ENCODE assay signal across 17 cellular contexts in the genomic region with DNA sequence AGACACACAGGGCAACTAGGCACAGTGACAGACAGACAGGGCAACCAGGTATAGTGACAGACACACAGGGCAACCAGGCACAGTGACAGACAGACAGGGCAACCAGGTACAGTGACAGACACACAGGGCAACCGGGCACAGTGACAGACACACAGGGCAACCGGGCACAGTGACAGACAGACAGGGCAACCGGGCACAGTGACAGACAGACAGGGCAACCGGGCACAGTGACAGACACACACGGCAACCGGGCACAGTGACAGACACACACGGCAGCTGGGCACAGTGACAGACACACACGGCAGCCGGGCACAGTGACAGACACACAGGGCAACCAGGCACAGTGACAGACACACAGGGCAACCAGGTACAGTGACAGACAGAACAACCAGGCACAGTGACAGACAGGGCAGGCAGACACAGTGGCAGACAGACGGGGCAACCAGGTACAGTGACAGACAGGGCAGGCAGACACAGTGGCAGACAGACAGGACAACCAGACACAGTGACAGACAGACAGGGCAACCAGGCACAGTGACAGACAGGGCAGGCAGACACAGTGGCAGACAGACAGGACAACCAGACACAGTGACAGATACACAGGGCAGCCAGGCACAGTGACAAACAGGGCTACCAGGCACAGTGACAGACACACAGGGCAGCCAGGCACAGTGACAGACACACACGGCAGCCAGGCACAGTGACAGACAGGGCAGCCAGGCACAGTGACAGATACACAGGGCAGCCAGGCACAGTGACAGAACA.
DNase-seq lines count a peak whose midpoint lies in the region; ATAC-seq and TF ChIP-seq lines count a peak whose summit lies in the region.
"Had no signal": no experiment of that assay in that cellular context is flagged by ENCODE, and none has a peak within 500 bp of the region (broad histone marks: within the 10 kb centered on the region; RNA-seq: fewer than 3 reads in every experiment).

No MANE protein-coding gene starts in this region.

- CTCF ChIA-PET in WTC11 (lab: Charles Lee) = no interaction called here

- 73 to 85% (median 82%) methylated on average over 8 to 11 of the region's 11 CpGs for WGBS in stomach, 5 donors

- peak; percentile 28 for DNase-seq in activated CD8-positive, alpha-beta memory T cell treated with anti-CD3 and anti-CD28 coated beads for 24 hours
- DNase-seq in activated CD8-positive, alpha-beta memory T cell treated with anti-CD3 and anti-CD28 coated beads, Interleukin-2, amount 50 U/mL, for 48 hours = no peak
- DNase-seq in WTC11 (ENCODE audit: low spot score) (no peak), islet precursor cell (peak; percentile 51), stomach (peak; percentile 15), HK-2 (ENCODE audit: unreplicated experiment) (no peak), NCI-H2227 (lab: John Stamatoyannopoulos, UW; ENCODE audit: unreplicated experiment) (no peak)
- DNase-seq: CD4-positive, alpha-beta T cell; H7; Kasumi-1; NCI-H1105 treated with DMSO at 0.1 percent for 48 hours; NCI-H187 had no signal

- peaks cover 26% of the 10 kb centered on the region for H3K9me3 Mint-ChIP-seq in WTC11

- POLR2A ChIA-PET in WTC11 (lab: Charles Lee) = no interaction called here

- H3K36me3 ChIP-seq in stomach = no peaks in the 10 kb centered on the region

- no peak overlapping the region for H3K27ac ChIP-seq in stomach
- H3K27ac ChIP-seq: 22Rv1, RWPE1 had no signal

- no peaks in the 10 kb centered on the region for H3K4me1 ChIP-seq in stomach

- H3K36me3 Mint-ChIP-seq in WTC11 = peaks cover 16% of the 10 kb centered on the region
- H3K36me3 Mint-ChIP-seq: IgD-negative memory B cell had no signal

- ATAC-seq in WTC11 (no peak), HG03571 (IDR thresholded peaks at IDR 0.05; ENCODE audit: unreplicated experiment) (no peak)

- no peak overlapping the region for H3K27ac Mint-ChIP-seq in WTC11
- H3K27ac Mint-ChIP-seq: B cell; CD4-positive, alpha-beta T cell had no signal

- H3K4me1 Mint-ChIP-seq in WTC11 = peaks cover 6% of the 10 kb centered on the region
- H3K4me1 Mint-ChIP-seq: B cell, IgD-negative memory B cell had no signal

- TF ChIP-seq CTCF in WTC11 (IDR thresholded peaks at IDR 0.05) (no peak), stomach (IDR thresholded peaks at IDR 0.05) (no peak)

- H3K4me3 Mint-ChIP-seq in WTC11 = no peak overlapping the region
- H3K4me3 Mint-ChIP-seq: B cell; CD4-positive, alpha-beta T cell; IgD-negative memory B cell had no signal

- H3K27me3 ChIP-seq in stomach = peaks cover 0 to 13% (median 0%) of the 10 kb centered on the region in 3 donors

- no peak for TF ChIP-seq POLR2A in stomach (IDR thresholded peaks at IDR 0.05)

- no peak for TF ChIP-seq EP300 in stomach (IDR thresholded peaks at IDR 0.05)

- H3K27me3 Mint-ChIP-seq in WTC11 (ENCODE audit: low read depth) = peaks cover 3% of the 10 kb centered on the region; the same call in 1 of the 2 replicates

- H3K4me3 ChIP-seq in stomach = no peak overlapping the region

- intact Hi-C loops in stomach (cut with DNase I; ENCODE audit: low total_unique reads) = no loop called here

- peaks cover 0 to 28% (median 21%) of the 10 kb centered on the region in 4 donors for H3K9me3 ChIP-seq in stomach

TF ChIP-seq in WTC11, 78 proteins besides CTCF, POLR2A, EP300 and RAD21:
- TF ChIP-seq TCF7 (CRISPR knock-in tag; IDR thresholded peaks at IDR 0.05; ENCODE audit: low read depth) (peak; percentile 17; the same call in 1 of the 2 replicates), SOX15 (CRISPR knock-in tag; IDR thresholded peaks at IDR 0.05) (no peak), ESRRA (CRISPR knock-in tag; IDR thresholded peaks at IDR 0.05; ENCODE audit: borderline replicate concordance) (no peak)

Comparison
In these comparisons a context has a peak if more than half of its experiments do, and no peak if none do; other contexts are left out.
1. DNase-seq: peak in activated CD8-positive, alpha-beta memory T cell treated with anti-CD3 and anti-CD28 coated beads for 24 hours (single experiment), islet precursor cell (single experiment) and stomach (single experiment); none in activated CD8-positive, alpha-beta memory T cell treated with anti-CD3 and anti-CD28 coated beads, Interleukin-2, amount 50 U/mL, for 48 hours (single experiment), WTC11 (single experiment), HK-2 (single experiment) and NCI-H2227 (single experiment).